In genomic region chr12:123389560-123390351, GRCh38 we compare ENCODE assay signal across 8 cellular contexts. TPM values are rescaled to one million over a fixed set of nuclear protein-coding genes. Genes with fewer than 3 reads are reported as not detected.
DNase-seq lines count a peak whose midpoint lies in the region; ATAC-seq and TF ChIP-seq lines count a peak whose summit lies in the region.

No MANE protein-coding gene starts in this region.

- peak overlapping the region; percentile 78 to 91 for H3K4me3 Mint-ChIP-seq in effector memory CD8-positive, alpha-beta T cell

- H3K4me3 ChIP-seq in mucosa of descending colon (peak overlapping the region; percentile 46), thyroid gland (replicated peaks in 1 of 3) (peak overlapping the region; percentile 44 to 75 (median 54))

- TF ChIP-seq POLR2A in thyroid gland (IDR thresholded peaks at IDR 0.05), result peak in 1 of 2 donors; percentile 53

- peak; percentile 20 for ATAC-seq in HG03108 (IDR thresholded peaks at IDR 0.05; ENCODE audit: unreplicated experiment)
- ATAC-seq in activated CD4-positive, CD25-positive, alpha-beta regulatory T cell treated with anti-CD3 and anti-CD28 coated beads, Interleukin-2, amount 50 U/mL, for 24 hours, result peak; percentile 23 to 28
- peak; percentile 5 for ATAC-seq in effector memory CD8-positive, alpha-beta T cell (replicated peaks)
- ATAC-seq in mucosa of descending colon, result peak; percentile 81

- H3K4me1 ChIP-seq in mucosa of descending colon (ENCODE audit: low read depth), result peaks cover 25% of the 10 kb centered on the region
- H3K4me1 ChIP-seq in thyroid gland, result peaks cover 40 to 43% of the 10 kb centered on the region in 2 donors

- H3K27me3 Mint-ChIP-seq in effector memory CD8-positive, alpha-beta T cell, result no peaks in the 10 kb centered on the region

- no peak for TF ChIP-seq CTCF in mucosa of descending colon (IDR thresholded peaks at IDR 0.05)
- TF ChIP-seq CTCF in thyroid gland (IDR thresholded peaks at IDR 0.05), result peak in 1 of 6 experiments; percentile 3

- H3K4me1 Mint-ChIP-seq in effector memory CD8-positive, alpha-beta T cell (ENCODE audit: low read depth in 2 of 2), result peaks cover 30 to 40% of the 10 kb centered on the region in 2 donors

- peak overlapping the region; percentile 85 to 94 for H3K27ac Mint-ChIP-seq in effector memory CD8-positive, alpha-beta T cell

- 0% methylated on average over 2 to 5 of the region's 66 CpGs for WGBS in thyroid gland, 2 donors

- H3K27ac ChIP-seq in thyroid gland, result peak overlapping the region; percentile 85 to 86 (median 85)

- no peaks in the 10 kb centered on the region for H3K27me3 ChIP-seq in thyroid gland

- no peaks in the 10 kb centered on the region for H3K9me3 Mint-ChIP-seq in effector memory CD8-positive, alpha-beta T cell

- no peaks in the 10 kb centered on the region for H3K36me3 ChIP-seq in mucosa of descending colon (ENCODE audit: low read depth)
- H3K36me3 ChIP-seq in thyroid gland, result peaks cover 16 to 18% of the 10 kb centered on the region in 2 donors

- H3K36me3 Mint-ChIP-seq in effector memory CD8-positive, alpha-beta T cell (ENCODE audit: insufficient read depth), result peaks cover 31% of the 10 kb centered on the region

- intact Hi-C loops in mucosa of descending colon (cut with DNase I, micrococcal nuclease) (no loop called here), thyroid gland (cut with DNase I) (loop anchor here (5.0 to 10.0 kb wide), 2 partner anchors 45 to 193 kb away; partner anchors contain the start of genes RILPL2 and TMED2)

- DNase-seq in NCI-H1417 (lab: John Stamatoyannopoulos, UW), result peak in 2 of 3 experiments; percentile 60 to 65
- no peak for DNase-seq in NCI-H1417 treated with DMSO at 0.1 percent for 48 hours (lab: John Stamatoyannopoulos, UW)
- no peak for DNase-seq in effector memory CD8-positive, alpha-beta T cell
- DNase-seq in mucosa of descending colon, result peak; percentile 76 to 86 (median 81)
- DNase-seq in thyroid gland, result peak; percentile 88 to 90
- DNase-seq in NCI-H1105 (lab: John Stamatoyannopoulos, UW), result no peak

- no peaks in the 10 kb centered on the region for H3K9me3 ChIP-seq in mucosa of descending colon
- no peaks in the 10 kb centered on the region for H3K9me3 ChIP-seq in thyroid gland

RNA-seq across cellular contexts. Expression of gene KMT5A, which starts 5.8 kb away (rescaled TPM):
- total RNA-seq in mucosa of descending colon (10 to 100 TPM; 39.9 to 42.9 (median 41.0) TPM), thyroid gland (10 to 100 TPM; 51.3 to 83.0 (median 67.2) TPM)

RNA-seq across cellular contexts. Expression of gene SBNO1, which starts 25.1 kb away (rescaled TPM):
- total RNA-seq in mucosa of descending colon, result 10 to 100 TPM; 29.4 to 37.7 (median 33.4) TPM
- total RNA-seq in thyroid gland, result 10 to 100 TPM; 32.4 to 50.3 (median 42.9) TPM

RNA-seq across cellular contexts. Expression of gene RILPL2, which starts 46.7 kb away (rescaled TPM):
- total RNA-seq in mucosa of descending colon (1 to 10 TPM in 2 of 3 donors, under 1 TPM in 1; 0.72 to 4.3 (median 1.6) TPM), thyroid gland (10 to 100 TPM; 10.7 to 15.2 (median 12.7) TPM)

Comparison
In these comparisons a context has a peak if more than half of its experiments do, and no peak if none do; other contexts are left out.
1. DNase-seq: peak in NCI-H1417 (2 of 3), mucosa of descending colon (3 of 3) and thyroid gland (2 of 2); none in NCI-H1417 treated with DMSO at 0.1 percent for 48 hours (single experiment), effector memory CD8-positive, alpha-beta T cell (0 of 3) and NCI-H1105 (single experiment).
2. ATAC-seq: peak in every context shown above with its lines; median percentile 81 in mucosa of descending colon; 26 in activated CD4-positive, CD25-positive, alpha-beta regulatory T cell treated with anti-CD3 and anti-CD28 coated beads, Interleukin-2, amount 50 U/mL, for 24 hours; 20 in HG03108; 5 in effector memory CD8-positive, alpha-beta T cell.